ENCODE assay signal across 8 cellular contexts in the genomic region with DNA sequence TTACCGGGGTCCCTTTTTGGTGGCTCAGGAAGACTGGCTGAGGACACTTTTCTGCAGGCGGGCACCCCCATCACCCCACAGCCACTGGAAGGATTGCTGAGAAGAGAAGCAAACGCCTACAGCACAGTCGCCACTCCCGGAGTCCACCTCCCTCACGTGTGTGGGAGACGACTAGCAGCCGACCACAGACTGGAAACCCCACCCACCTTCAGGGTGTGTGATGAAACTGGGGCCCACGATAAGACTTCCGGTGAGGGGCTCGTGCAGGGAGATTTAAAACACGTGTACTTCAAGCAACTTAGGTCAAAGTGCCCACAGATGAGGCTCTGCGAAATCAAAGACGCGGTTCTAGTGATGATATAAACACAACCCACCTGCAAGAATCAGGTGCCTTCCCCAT. TPM values are rescaled to one million over a fixed set of nuclear protein-coding genes. Genes with fewer than 3 reads are reported as not detected.
A peak's percentile ranks its signal among the peaks of the same experiment; 100 is the strongest.
DNase-seq lines count a peak whose midpoint lies in the region; ATAC-seq and TF ChIP-seq lines count a peak whose summit lies in the region.

No MANE protein-coding gene starts in this region.

- no peak overlapping the region for H3K4me3 ChIP-seq in body of pancreas

- H3K9me3 ChIP-seq in body of pancreas: no peaks in the 10 kb centered on the region

- TF ChIP-seq POLR2A in erythroblast (IDR thresholded peaks at IDR 0.05; ENCODE audit: low read length): no peak
- TF ChIP-seq POLR2A in body of pancreas (IDR thresholded peaks at IDR 0.05): no peak

- H3K4me1 Mint-ChIP-seq in activated CD4-positive, alpha-beta memory T cell treated with anti-CD3 and anti-CD28 coated beads, Interleukin-2, amount 10 ng/mL, durations not matched to agents 7 days and 5 days: peaks cover 95% of the 10 kb centered on the region

- H3K27ac ChIP-seq in body of pancreas: no peak overlapping the region

- no peak for TF ChIP-seq CTCF in body of pancreas (IDR thresholded peaks at IDR 0.05)

- peak overlapping the region; percentile 63 for H3K4me3 Mint-ChIP-seq in activated CD4-positive, alpha-beta memory T cell treated with anti-CD3 and anti-CD28 coated beads, Interleukin-2, amount 10 ng/mL, durations not matched to agents 7 days and 5 days

- in situ Hi-C loops in KBM-7 (cut with MboI; ENCODE audit: low pct_unique_long_range_greater_than_20kb, low sequenced_read_pairs): no loop called here

- POLR2A ChIA-PET in activated CD4-positive, alpha-beta memory T cell treated with anti-CD3 and anti-CD28 coated beads, Interleukin-2, amount 10 ng/mL, durations not matched to agents 7 days and 5 days (lab: Charles Lee): interaction anchor here (0.8 to 11.3 kb wide), 6 partner anchors 15 to 105 kb away, joined by 3 to 437 read pairs (median 45); partner anchors contain the start of gene MBP

- ATAC-seq in GM18858 (IDR thresholded peaks at IDR 0.05; ENCODE audit: unreplicated experiment) (no peak), GM21825 (IDR thresholded peaks at IDR 0.05; ENCODE audit: unreplicated experiment) (no peak), body of pancreas (no peak)

- H3K36me3 ChIP-seq in body of pancreas (replicated peaks in 1 of 2; ENCODE audit: insufficient read depth in 1 of 2, low read depth in 2 of 2): no peaks in the 10 kb centered on the region

- H3K36me3 Mint-ChIP-seq in activated CD4-positive, alpha-beta memory T cell treated with anti-CD3 and anti-CD28 coated beads, Interleukin-2, amount 10 ng/mL, durations not matched to agents 7 days and 5 days (ENCODE audit: low read depth): peaks cover 62% of the 10 kb centered on the region

- peaks cover 4% of the 10 kb centered on the region for H3K9me3 Mint-ChIP-seq in activated CD4-positive, alpha-beta memory T cell treated with anti-CD3 and anti-CD28 coated beads, Interleukin-2, amount 10 ng/mL, durations not matched to agents 7 days and 5 days

- WGBS in body of pancreas, 2 donors: 84 to 91% methylated on average over 15 of the region's 15 CpGs

- peak overlapping the region; percentile 80 for H3K27ac Mint-ChIP-seq in activated CD4-positive, alpha-beta memory T cell treated with anti-CD3 and anti-CD28 coated beads, Interleukin-2, amount 10 ng/mL, durations not matched to agents 7 days and 5 days

- peaks cover 10% of the 10 kb centered on the region for H3K4me1 ChIP-seq in body of pancreas

- no peaks in the 10 kb centered on the region for H3K27me3 Mint-ChIP-seq in activated CD4-positive, alpha-beta memory T cell treated with anti-CD3 and anti-CD28 coated beads, Interleukin-2, amount 10 ng/mL, durations not matched to agents 7 days and 5 days

- intact Hi-C loops in body of pancreas (cut with DNase I): no loop called here

- CTCF ChIA-PET in activated CD4-positive, alpha-beta memory T cell treated with anti-CD3 and anti-CD28 coated beads, Interleukin-2, amount 10 ng/mL, durations not matched to agents 7 days and 5 days (lab: Charles Lee): interaction anchor here (2.3 to 2.9 kb wide), 3 partner anchors 17 to 44 kb away, joined by 10 to 20 read pairs (median 10); no protein-coding TSS in a partner anchor

- peak; percentile 88 for DNase-seq in KBM-7
- peak; percentile 80 for DNase-seq in activated CD4-positive, alpha-beta memory T cell treated with anti-CD3 and anti-CD28 coated beads, Interleukin-2, amount 10 ng/mL, durations not matched to agents 7 days and 5 days
- DNase-seq in erythroblast (lab: John Stamatoyannopoulos, UW): peak; percentile 77 to 87
- peak; percentile 62 to 68 for DNase-seq in stimulated activated CD8-positive, alpha-beta memory T cell treated with anti-CD3 and anti-CD28 coated beads, Interleukin-15, amount 100 ng/mL, for 48 hours (ENCODE audit: low read depth in 2 of 2)
- no peak for DNase-seq in body of pancreas
- no peak for DNase-seq in Ammon's horn (ENCODE audit: low spot score)

- H3K27me3 ChIP-seq in body of pancreas: no peaks in the 10 kb centered on the region

RNA-seq across cellular contexts. Expression of gene MBP, which starts 26.3 kb away (rescaled TPM):
- total RNA-seq in activated CD4-positive, alpha-beta memory T cell treated with anti-CD3 and anti-CD28 coated beads, Interleukin-2, amount 10 ng/mL, durations not matched to agents 7 days and 5 days: 10 to 100 TPM; 81.4 to 95.3 TPM
- 10 to 100 TPM; 17.4 to 24.4 TPM for total RNA-seq in body of pancreas

Comparison
In these comparisons a context has a peak if more than half of its experiments do, and no peak if none do; other contexts are left out.
1. DNase-seq: peak in KBM-7 (single experiment), activated CD4-positive, alpha-beta memory T cell treated with anti-CD3 and anti-CD28 coated beads, Interleukin-2, amount 10 ng/mL, durations not matched to agents 7 days and 5 days (single experiment), erythroblast (2 of 2) and stimulated activated CD8-positive, alpha-beta memory T cell treated with anti-CD3 and anti-CD28 coated beads, Interleukin-15, amount 100 ng/mL, for 48 hours (2 of 2); none in body of pancreas (0 of 4) and Ammon's horn (single experiment).